ENCODE assay signal across 21 cellular contexts in genomic region chr2:238813109-238813508, GRCh38. TPM values are rescaled to one million over a fixed set of nuclear protein-coding genes. Genes with fewer than 3 reads are reported as not detected.
"Had no signal": no experiment of that assay in that cellular context is flagged by ENCODE, and none has a peak within 500 bp of the region (broad histone marks: within the 10 kb centered on the region; RNA-seq: fewer than 3 reads in every experiment).

No MANE protein-coding gene starts in this region.

- H3K27ac ChIP-seq: colonic mucosa, dorsolateral prefrontal cortex, esophagus muscularis mucosa, foreskin keratinocyte, gastroesophageal sphincter, heart right ventricle, left lung, lower lobe of right lung had no signal

- H3K27me3 ChIP-seq: colonic mucosa, foreskin keratinocyte had no signal

- H3K4me1 ChIP-seq: colonic mucosa, esophagus muscularis mucosa, foreskin keratinocyte, gastroesophageal sphincter, heart right ventricle, left lung, lower lobe of right lung had no signal

- H3K9me3 ChIP-seq: colonic mucosa, lower lobe of right lung, mucosa of descending colon had no signal

- ATAC-seq: foreskin keratinocyte, gastroesophageal sphincter, heart right ventricle, left cardiac atrium, left lung, left ventricle myocardium superior, lower lobe of right lung, mucosa of descending colon had no signal

- DNase-seq: colonic mucosa; cortex of kidney; dorsolateral prefrontal cortex; effector CD4-positive, alpha-beta T cell; effector memory CD4-positive, alpha-beta T cell; foreskin keratinocyte; heart right ventricle; hippocampal formation; left cardiac atrium; left lung; left ventricle myocardium superior; lower lobe of right lung; mesenchymal stem cell; mucosa of descending colon; naive B cell had no signal

- H3K36me3 ChIP-seq: colonic mucosa, esophagus muscularis mucosa, gastroesophageal sphincter, heart right ventricle, left lung, lower lobe of right lung had no signal

- H3K4me3 ChIP-seq: colonic mucosa, dorsolateral prefrontal cortex, esophagus muscularis mucosa, gastroesophageal sphincter, heart right ventricle, left lung, lower lobe of right lung, mucosa of descending colon had no signal

- FAIRE-seq: endothelial cell of umbilical vein, frontal cortex, islet of Langerhans, keratinocyte had no signal

RNA-seq across cellular contexts. Expression of gene TWIST2, which starts 34.8 kb away (rescaled TPM):
- total RNA-seq: frontal cortex had no signal
